Comparison of ENCODE assay signal across 3 cellular contexts in genomic region chr3:117026401-117026800, GRCh38.
"Had no signal": no experiment of that assay in that cellular context is flagged by ENCODE, and none has a peak within 500 bp of the region (broad histone marks: within the 10 kb centered on the region; RNA-seq: fewer than 3 reads in every experiment).

No MANE protein-coding gene starts in this region.

- ATAC-seq: GM12878 had no signal

- H3K4me3 ChIP-seq: GM12878 had no signal

- DNase-seq: GDM1, GF-D8 had no signal
